Comparison of ENCODE assay signal across 20 cellular contexts in genomic region chr17:60065867-60066266, GRCh38.
"Had no signal": no experiment of that assay in that cellular context is flagged by ENCODE, and none has a peak within 500 bp of the region (broad histone marks: within the 10 kb centered on the region; RNA-seq: fewer than 3 reads in every experiment).

No MANE protein-coding gene starts in this region.

- H3K4me1 ChIP-seq: esophagus squamous epithelium, left ventricle myocardium inferior, right atrium auricular region, transverse colon had no signal

- H3K9me3 ChIP-seq: esophagus squamous epithelium, left ventricle myocardium inferior, right atrium auricular region, transverse colon had no signal

- H3K4me3 ChIP-seq: esophagus squamous epithelium, left ventricle myocardium inferior, right atrium auricular region, transverse colon had no signal

- H3K27ac Mint-ChIP-seq: activated CD4-positive, alpha-beta memory T cell treated with anti-CD3 and anti-CD28 coated beads, Interleukin-2, amount 10 ng/mL, durations not matched to agents 7 days and 5 days; activated CD4-positive, alpha-beta T cell treated with anti-CD3 and anti-CD28 coated beads for 36 hours; activated naive CD4-positive, alpha-beta T cell treated with anti-CD3 and anti-CD28 coated beads, Interleukin-2, amount 50 U/mL, for 24 hours; brain; dendritic cell treated with granulocyte-macrophage colony-stimulating factor and Interleukin-4, amounts not matched to agents 40 ng/mL and 50 ng/mL, for 4 days; natural killer cell treated with Interleukin-12 subunit alpha and Interleukin-12 subunit beta and Interleukin-15 and Interleukin-18, amount 100 ng/mL, for 72 hours had no signal

- H3K4me3 Mint-ChIP-seq: activated CD4-positive, alpha-beta memory T cell treated with anti-CD3 and anti-CD28 coated beads, Interleukin-2, amount 10 ng/mL, durations not matched to agents 7 days and 5 days; activated CD4-positive, alpha-beta T cell treated with anti-CD3 and anti-CD28 coated beads for 36 hours; activated naive CD4-positive, alpha-beta T cell treated with anti-CD3 and anti-CD28 coated beads, Interleukin-2, amount 50 U/mL, for 24 hours; activated T-cell treated with anti-CD3 and anti-CD28 coated beads, Interleukin-2, amount 50 U/mL, for 4 hours; brain; dendritic cell treated with granulocyte-macrophage colony-stimulating factor and Interleukin-4, amounts not matched to agents 40 ng/mL and 50 ng/mL, for 4 days; natural killer cell treated with Interleukin-12 subunit alpha and Interleukin-12 subunit beta and Interleukin-15 and Interleukin-18, amount 100 ng/mL, for 72 hours had no signal

- H3K27me3 Mint-ChIP-seq: activated CD4-positive, alpha-beta memory T cell treated with anti-CD3 and anti-CD28 coated beads, Interleukin-2, amount 10 ng/mL, durations not matched to agents 7 days and 5 days; activated CD4-positive, alpha-beta T cell treated with anti-CD3 and anti-CD28 coated beads for 36 hours; activated naive CD4-positive, alpha-beta T cell treated with anti-CD3 and anti-CD28 coated beads, Interleukin-2, amount 50 U/mL, for 24 hours; brain; dendritic cell treated with granulocyte-macrophage colony-stimulating factor and Interleukin-4, amounts not matched to agents 40 ng/mL and 50 ng/mL, for 4 days; natural killer cell treated with Interleukin-12 subunit alpha and Interleukin-12 subunit beta and Interleukin-15 and Interleukin-18, amount 100 ng/mL, for 72 hours had no signal

- DNase-seq: activated CD4-positive, alpha-beta memory T cell treated with anti-CD3 and anti-CD28 coated beads, Interleukin-2, amount 10 ng/mL, durations not matched to agents 7 days and 5 days; activated CD4-positive, alpha-beta T cell treated with anti-CD3 and anti-CD28 coated beads for 36 hours; activated effector memory CD4-positive, alpha-beta T cell treated with Interleukin-2 at 50 U/mL for 16 hours; activated T-cell treated with anti-CD3 and anti-CD28 coated beads, Interleukin-2, amount 50 U/mL, for 4 hours; amygdala; esophagus squamous epithelium; glutamatergic neuron; hypothalamus; left ventricle myocardium inferior; nucleus accumbens; stimulated activated CD4-positive, alpha-beta T cell treated with anti-CD3 and anti-CD28 coated beads, Interleukin-4, amount 100 ng/mL, for 1 hour; stimulated activated naive CD4-positive, alpha-beta T cell treated with Interleukin-2 at 50 U/mL for 16 hours; substantia nigra; T-helper 1 cell; transverse colon had no signal

- H3K4me1 Mint-ChIP-seq: activated CD4-positive, alpha-beta memory T cell treated with anti-CD3 and anti-CD28 coated beads, Interleukin-2, amount 10 ng/mL, durations not matched to agents 7 days and 5 days; activated CD4-positive, alpha-beta T cell treated with anti-CD3 and anti-CD28 coated beads for 36 hours; activated naive CD4-positive, alpha-beta T cell treated with anti-CD3 and anti-CD28 coated beads, Interleukin-2, amount 50 U/mL, for 24 hours; brain had no signal

- ATAC-seq: activated CD4-positive, alpha-beta T cell treated with anti-CD3 and anti-CD28 coated beads for 36 hours; activated T-cell treated with anti-CD3 and anti-CD28 coated beads, Interleukin-2, amount 50 U/mL, for 4 hours; natural killer cell treated with Interleukin-12 subunit alpha and Interleukin-12 subunit beta and Interleukin-15 and Interleukin-18, amount 100 ng/mL, for 72 hours had no signal

- H3K9me3 Mint-ChIP-seq: activated CD4-positive, alpha-beta memory T cell treated with anti-CD3 and anti-CD28 coated beads, Interleukin-2, amount 10 ng/mL, durations not matched to agents 7 days and 5 days; activated naive CD4-positive, alpha-beta T cell treated with anti-CD3 and anti-CD28 coated beads, Interleukin-2, amount 50 U/mL, for 24 hours; activated T-cell treated with anti-CD3 and anti-CD28 coated beads, Interleukin-2, amount 50 U/mL, for 4 hours; brain; dendritic cell treated with granulocyte-macrophage colony-stimulating factor and Interleukin-4, amounts not matched to agents 40 ng/mL and 50 ng/mL, for 4 days; natural killer cell treated with Interleukin-12 subunit alpha and Interleukin-12 subunit beta and Interleukin-15 and Interleukin-18, amount 100 ng/mL, for 72 hours had no signal

- H3K27ac ChIP-seq: esophagus squamous epithelium, left ventricle myocardium inferior, right atrium auricular region, transverse colon had no signal

- H3K27me3 ChIP-seq: esophagus squamous epithelium, right atrium auricular region, transverse colon had no signal
